8 cellular contexts compared by ENCODE assay signal in genomic region chr19:13277104-13277809, GRCh38.
DNase-seq lines count a peak whose midpoint lies in the region; ATAC-seq, FAIRE-seq and TF ChIP-seq lines count a peak whose summit lies in the region.

No MANE protein-coding gene starts in this region.

- H3K9me3 Mint-ChIP-seq in CD4-positive, alpha-beta T cell: no peaks in the 10 kb centered on the region
- no peaks in the 10 kb centered on the region for H3K9me3 Mint-ChIP-seq in chondrocyte (ENCODE audit: low read depth)

- H4K20me1 ChIP-seq in HepG2 (ENCODE audit: insufficient read depth, low read length): no peaks in the 10 kb centered on the region

- FAIRE-seq in HepG2 (lab: Jason Lieb, UNC): peak; percentile 90

- no peak overlapping the region for H3K9ac ChIP-seq in HepG2 (ENCODE audit: insufficient read depth, low read depth, low read length)

- no peak overlapping the region for H3K27ac ChIP-seq in CD4-positive, alpha-beta T cell (ENCODE audit: low read depth, low read length)
- H3K27ac ChIP-seq in HepG2 (ENCODE audit: extremely low read length, insufficient read depth, low read length): no peak overlapping the region

- TF ChIP-seq POLR2A in HepG2 (IDR thresholded peaks at IDR 0.05; ENCODE audit: insufficient read depth in 1 of 2, low read depth in 2 of 2, low read length in 2 of 2): no peak

- peak; percentile 22 to 53 (median 44) for DNase-seq in CD4-positive, alpha-beta T cell
- DNase-seq in H4 (ENCODE audit: low spot score) (peak; percentile 76), NCI-H2227 treated with DMSO at 0.1 percent for 48 hours (lab: John Stamatoyannopoulos, UW) (peak; percentile 65), chondrocyte (ENCODE audit: low spot score) (no peak), HepG2 (ENCODE audit: low spot score) (peak; percentile 66), mesenteric fat pad (ENCODE audit: low spot score) (no peak)
- DNase-seq in activated CD4-positive, CD25-positive, alpha-beta regulatory T cell treated with anti-CD3 and anti-CD28 coated beads, Interleukin-2, amount 50 U/mL, for 72 hours: peak; percentile 55
- peak in 2 of 3 experiments; percentile 11 to 45 for DNase-seq in stimulated activated CD4-positive, alpha-beta T cell treated with anti-CD3 and anti-CD28 coated beads, TNF-alpha, amount 100 ng/mL, for 4 hours (ENCODE audit: low read depth in 3 of 3)

- peaks cover 22% of the 10 kb centered on the region for H3K4me1 Mint-ChIP-seq in CD4-positive, alpha-beta T cell (ENCODE audit: low read depth)
- H3K4me1 Mint-ChIP-seq in chondrocyte (ENCODE audit: low read depth): peaks cover 19% of the 10 kb centered on the region

- no peaks in the 10 kb centered on the region for H3K27me3 Mint-ChIP-seq in CD4-positive, alpha-beta T cell
- H3K27me3 Mint-ChIP-seq in chondrocyte (ENCODE audit: low read depth): peaks cover 3% of the 10 kb centered on the region

- peak; percentile 89 for ATAC-seq in CD4-positive, alpha-beta T cell (ENCODE audit: poor library complexity)
- ATAC-seq in HepG2: peak; percentile 89

- TF ChIP-seq CTCF in CD4-positive, alpha-beta T cell (IDR thresholded peaks at IDR 0.05): peak; percentile 68
- TF ChIP-seq CTCF in chondrocyte (IDR thresholded peaks at IDR 0.05) (peak; percentile 86), HepG2 (CRISPR knock-in tag; IDR thresholded peaks at IDR 0.05) (peak; percentile 78)

- H3K36me3 Mint-ChIP-seq in CD4-positive, alpha-beta T cell (ENCODE audit: low read depth): no peaks in the 10 kb centered on the region
- no peaks in the 10 kb centered on the region for H3K36me3 Mint-ChIP-seq in chondrocyte (ENCODE audit: low read depth)

- peak overlapping the region; percentile 55 for H3K4me2 ChIP-seq in HepG2 (ENCODE audit: low read depth, low read length)

- CTCF ChIA-PET in CD4-positive, alpha-beta T cell (lab: Charles Lee): interaction anchor here (0.6 to 2.7 kb wide), 13 partner anchors 63 to 1295 kb away, joined by 3 to 23 read pairs (median 3); partner anchors contain the start of gene NDUFB7
- CTCF ChIA-PET in HepG2 (lab: Yijun Ruan, JAX; ENCODE audit: low intra/inter-chr PET ratio, low total read pairs): interaction anchor here (0.8 to 2.5 kb wide), 5 partner anchors 43 to 312 kb away, joined by 3 to 41 read pairs (median 9); no protein-coding TSS in a partner anchor

- peak overlapping the region; percentile 65 for H3K27ac Mint-ChIP-seq in CD4-positive, alpha-beta T cell
- H3K27ac Mint-ChIP-seq in chondrocyte (ENCODE audit: unreplicated experiment): no peak overlapping the region

- no TSS peak for BruUV-seq in HepG2 (replicated peaks; lab: Mats Ljungman, UMichigan)

- H3K27me3 ChIP-seq in CD4-positive, alpha-beta T cell (ENCODE audit: control insufficient read depth, insufficient read depth, low read length): no peaks in the 10 kb centered on the region
- H3K27me3 ChIP-seq in HepG2 (ENCODE audit: control insufficient read depth in 1 of 2, insufficient read depth in 2 of 2, low read length in 2 of 2): no peaks in the 10 kb centered on the region; a peak in 1 of 5 replicates

- in situ Hi-C loops in HepG2 (cut with HindIII; ENCODE audit: extremely low pct_ligation_motif_present, low pct_unique_long_range_greater_than_20kb): loop anchor here (5.0 to 10.0 kb wide), 3 partner anchors 155 to 448 kb away; no protein-coding TSS in a partner anchor

- peak; percentile 72 for TF ChIP-seq RAD21 in HepG2 (CRISPR knock-in tag; IDR thresholded peaks at IDR 0.05)

- intact Hi-C loops in CD4-positive, alpha-beta T cell (cut with DNase I, micrococcal nuclease): loop anchor here (1.0 to 5.0 kb wide), 5 partner anchors 154 to 860 kb away; partner anchors contain the start of gene ASF1B (in 1 of the 2)
- intact Hi-C loops in HepG2 (cut with micrococcal nuclease; ENCODE audit: unreplicated experiment): loop anchor here (1.0 kb wide), 1 partner anchor 154 kb away; no protein-coding TSS in a partner anchor

- POLR2A ChIA-PET in CD4-positive, alpha-beta T cell (lab: Charles Lee): interaction anchor here (0.7 to 1.3 kb wide), 3 partner anchors 125 to 312 kb away, joined by 3 to 4 read pairs (median 3); partner anchors contain the start of gene IER2
- POLR2A ChIA-PET in HepG2 (lab: Yijun Ruan, JAX): no interaction called here

- H3K4me3 ChIP-seq in HepG2 (replicated peaks in 1 of 3; ENCODE audit: insufficient read depth in 1 of 3, low read depth in 2 of 3, low read length in 3 of 3): no peak overlapping the region

- H2AFZ ChIP-seq in HepG2 (ENCODE audit: low read length): no peak overlapping the region

- WGBS in HepG2 (ENCODE audit: low lambda C conversion rate): 30% methylated on average over 15 of the region's 17 CpGs

- H3K4me3 Mint-ChIP-seq in CD4-positive, alpha-beta T cell: peak overlapping the region; percentile 42
- no peak overlapping the region for H3K4me3 Mint-ChIP-seq in chondrocyte (ENCODE audit: unreplicated experiment)

- no peaks in the 10 kb centered on the region for H3K36me3 ChIP-seq in HepG2 (replicated peaks in 1 of 2; ENCODE audit: control insufficient read depth in 1 of 2, insufficient read depth in 2 of 2, low read length in 2 of 2)

- H3K9me3 ChIP-seq in CD4-positive, alpha-beta T cell (ENCODE audit: control insufficient read depth, low read length): no peaks in the 10 kb centered on the region
- no peaks in the 10 kb centered on the region for H3K9me3 ChIP-seq in HepG2 (ENCODE audit: low read length)

- no peaks in the 10 kb centered on the region for H3K79me2 ChIP-seq in HepG2 (ENCODE audit: insufficient read depth, low read length)

- no peaks in the 10 kb centered on the region for H3K4me1 ChIP-seq in HepG2 (ENCODE audit: insufficient read depth, low read length)

- TF ChIP-seq EP300 in HepG2 (IDR thresholded peaks at IDR 0.05; ENCODE audit: low read depth in 2 of 2, low read length in 2 of 2) (no peak), HepG2 (CRISPR knock-in tag; IDR thresholded peaks at IDR 0.05; ENCODE audit: borderline replicate concordance) (no peak)

TF ChIP-seq in HepG2, 621 proteins besides CTCF, POLR2A, EP300 and RAD21 (continues in another document):
- no peak for TF ChIP-seq FIP1L1 (IDR thresholded peaks at IDR 0.05; ENCODE audit: borderline replicate concordance, insufficient read depth, low read depth, low read length)
- TF ChIP-seq, protein P1, sequence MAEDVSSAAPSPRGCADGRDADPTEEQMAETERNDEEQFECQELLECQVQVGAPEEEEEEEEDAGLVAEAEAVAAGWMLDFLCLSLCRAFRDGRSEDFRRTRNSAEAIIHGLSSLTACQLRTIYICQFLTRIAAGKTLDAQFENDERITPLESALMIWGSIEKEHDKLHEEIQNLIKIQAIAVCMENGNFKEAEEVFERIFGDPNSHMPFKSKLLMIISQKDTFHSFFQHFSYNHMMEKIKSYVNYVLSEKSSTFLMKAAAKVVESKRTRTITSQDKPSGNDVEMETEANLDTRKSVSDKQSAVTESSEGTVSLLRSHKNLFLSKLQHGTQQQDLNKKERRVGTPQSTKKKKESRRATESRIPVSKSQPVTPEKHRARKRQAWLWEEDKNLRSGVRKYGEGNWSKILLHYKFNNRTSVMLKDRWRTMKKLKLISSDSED (CRISPR knock-in tag; IDR thresholded peaks at IDR 0.05): no peak
- 0 out of 2 replicates have a peak, but pooled peaks have one; percentile 39 for TF ChIP-seq SAFB2 (CRISPR knock-in tag; IDR thresholded peaks at IDR 0.05; ENCODE audit: borderline replicate concordance, low read depth)
- TF ChIP-seq EEA1 (CRISPR knock-in tag; IDR thresholded peaks at IDR 0.05; ENCODE audit: borderline replicate concordance): 0 out of 2 replicates have a peak, but pooled peaks have one; percentile 27
- TF ChIP-seq NCOA5 (CRISPR knock-in tag; IDR thresholded peaks at IDR 0.05): no peak
- TF ChIP-seq, protein P2, sequence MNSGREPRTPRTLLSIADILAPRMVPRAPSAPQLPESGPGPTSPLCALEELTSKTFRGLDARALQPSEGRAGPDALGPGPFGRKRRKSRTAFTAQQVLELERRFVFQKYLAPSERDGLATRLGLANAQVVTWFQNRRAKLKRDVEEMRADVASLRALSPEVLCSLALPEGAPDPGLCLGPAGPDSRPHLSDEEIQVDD (CRISPR knock-in tag; IDR thresholded peaks at IDR 0.05; ENCODE audit: borderline replicate concordance): no peak
- TF ChIP-seq ZNF224 (CRISPR knock-in tag; IDR thresholded peaks at IDR 0.05): no peak
- peak; percentile 89; the same call in 1 of the 2 replicates for TF ChIP-seq KLF12 (CRISPR knock-in tag; IDR thresholded peaks at IDR 0.05; ENCODE audit: borderline replicate concordance)
- TF ChIP-seq RFX1 (IDR thresholded peaks at IDR 0.05): no peak
- TF ChIP-seq E2F1 (CRISPR knock-in tag; IDR thresholded peaks at IDR 0.05): no peak

Comparison
In these comparisons a context has a peak if more than half of its experiments do, and no peak if none do; other contexts are left out.
1. DNase-seq: peak in CD4-positive, alpha-beta T cell (10 of 10), H4 (single experiment), NCI-H2227 treated with DMSO at 0.1 percent for 48 hours (single experiment), activated CD4-positive, CD25-positive, alpha-beta regulatory T cell treated with anti-CD3 and anti-CD28 coated beads, Interleukin-2, amount 50 U/mL, for 72 hours (single experiment), HepG2 (single experiment) and stimulated activated CD4-positive, alpha-beta T cell treated with anti-CD3 and anti-CD28 coated beads, TNF-alpha, amount 100 ng/mL, for 4 hours (2 of 3); none in chondrocyte (single experiment) and mesenteric fat pad (single experiment).
2. Peak in every context shown above with its lines, with median percentiles within 50 percentile points of each other: CTCF ChIP-seq.